In the genomic region with DNA sequence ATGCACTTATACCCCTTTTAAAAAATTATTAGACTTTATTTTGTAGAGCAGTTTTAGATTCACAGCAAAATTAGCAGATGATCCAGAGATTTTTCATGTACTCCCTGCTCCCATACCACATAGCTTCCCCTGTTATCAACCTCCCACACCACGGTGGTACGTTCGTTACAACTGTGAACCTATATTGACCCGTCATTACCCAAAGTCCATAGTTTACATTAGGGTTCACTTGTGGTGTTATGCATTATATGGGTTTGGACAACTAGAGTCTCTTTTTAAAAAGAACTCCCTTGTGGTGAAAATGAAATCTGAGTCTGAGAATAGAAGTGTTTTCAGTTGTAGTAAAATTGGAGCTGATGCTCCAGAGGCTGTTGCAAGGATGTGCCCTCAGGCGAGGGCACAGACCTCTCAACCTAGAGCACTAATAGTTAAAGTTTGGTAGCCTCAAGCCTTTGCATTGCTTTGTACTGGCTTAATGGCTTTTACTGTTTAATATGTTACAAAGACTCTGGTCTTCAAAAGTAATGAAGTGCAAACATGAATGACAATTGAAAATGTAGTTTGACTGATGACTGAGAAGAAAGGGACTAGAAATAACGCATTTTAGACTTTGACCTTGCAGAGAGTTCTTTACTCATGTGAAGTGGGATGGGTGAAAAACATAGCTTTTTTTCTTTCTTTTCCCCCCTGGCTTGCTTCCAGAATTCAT, we compare ENCODE assay signal across 24 cellular contexts. TPM values are rescaled to one million over a fixed set of nuclear protein-coding genes. Genes with fewer than 3 reads are reported as not detected.
DNase-seq lines count a peak whose midpoint lies in the region; ATAC-seq, FAIRE-seq and TF ChIP-seq lines count a peak whose summit lies in the region.
"Had no signal": no experiment of that assay in that cellular context is flagged by ENCODE, and none has a peak within 500 bp of the region (broad histone marks: within the 10 kb centered on the region; RNA-seq: fewer than 3 reads in every experiment).

No MANE protein-coding gene starts in this region.

- H3K4me3 ChIP-seq in HepG2 (replicated peaks in 1 of 3; ENCODE audit: insufficient read depth in 1 of 3, low read depth in 2 of 3, low read length in 3 of 3) (no peak overlapping the region), right lobe of liver (no peak overlapping the region)
- H3K4me3 ChIP-seq: K562, SJSA1 had no signal

- TF ChIP-seq CTCF in HepG2 (CRISPR knock-in tag; IDR thresholded peaks at IDR 0.05) (no peak), right lobe of liver (IDR thresholded peaks at IDR 0.05) (no peak), WTC11 (IDR thresholded peaks at IDR 0.05) (no peak), nephron (IDR thresholded peaks at IDR 0.05; ENCODE audit: unreplicated experiment in 3 of 3) (no peak), type B pancreatic cell (conservative IDR thresholded peaks at IDR 0.05) (no peak), foreskin keratinocyte (conservative IDR thresholded peaks at IDR 0.05) (no peak)

- peak; percentile 48 for DNase-seq in HepG2 (ENCODE audit: low spot score)
- no peak for DNase-seq in right lobe of liver
- DNase-seq in WTC11 (ENCODE audit: low spot score): no peak
- no peak for DNase-seq in type B pancreatic cell (ENCODE audit: extremely low spot score, unreplicated experiment)
- DNase-seq in GM19238 (ENCODE audit: insufficient read length, low spot score): no peak
- no peak for DNase-seq in foreskin keratinocyte
- no peak for DNase-seq in KBM-7
- DNase-seq: 8988T; AML-193; CD8-positive, alpha-beta memory T cell; DMS79; NCI-H1092 treated with DMSO at 0.1 percent for 48 hours; NCI-H146; NCI-H2029; NCI-H2171; NCI-H524 treated with DMSO at 0.1 percent for 48 hours; OCI-M1 had no signal

- H3K9me3 ChIP-seq in HepG2 (ENCODE audit: low read length) (no peaks in the 10 kb centered on the region), right lobe of liver (no peaks in the 10 kb centered on the region)
- H3K9me3 ChIP-seq: SJSA1 had no signal

- CTCF ChIA-PET in HepG2 (lab: Yijun Ruan, JAX; ENCODE audit: low intra/inter-chr PET ratio, low total read pairs) (no interaction called here), WTC11 (lab: Charles Lee) (interaction anchor here (0.7 kb wide), 1 partner anchor 11 kb away, joined by 3 read pairs; no protein-coding TSS in a partner anchor)

- H3K9me3 Mint-ChIP-seq in WTC11: no peaks in the 10 kb centered on the region
- no peaks in the 10 kb centered on the region for H3K9me3 Mint-ChIP-seq in nephron
- H3K9me3 Mint-ChIP-seq in type B pancreatic cell: no peaks in the 10 kb centered on the region
- H3K9me3 Mint-ChIP-seq: CD8-positive, alpha-beta memory T cell had no signal

- H2AFZ ChIP-seq in HepG2 (ENCODE audit: low read length): no peak overlapping the region

- H3K27ac Mint-ChIP-seq in WTC11 (no peak overlapping the region; the same call in 1 of the 2 replicates), nephron (peak overlapping the region; percentile 93 to 98 (median 94)), type B pancreatic cell (peak overlapping the region; percentile 52)
- H3K27ac Mint-ChIP-seq: CD8-positive, alpha-beta memory T cell had no signal

- WGBS in HepG2 (ENCODE audit: low lambda C conversion rate): 1% methylated on average over 6 of the region's 6 CpGs
- WGBS in right lobe of liver (ENCODE audit: insufficient coverage, low coverage, low lambda C conversion rate, missing lambda C conversion rate): 25% methylated on average over 6 of the region's 6 CpGs

- H3K36me3 ChIP-seq in HepG2 (replicated peaks in 1 of 2; ENCODE audit: control insufficient read depth in 1 of 2, insufficient read depth in 2 of 2, low read length in 2 of 2): no peaks in the 10 kb centered on the region
- no peaks in the 10 kb centered on the region for H3K36me3 ChIP-seq in right lobe of liver
- H3K36me3 ChIP-seq: SJSA1 had no signal

- intact Hi-C loops in HepG2 (cut with micrococcal nuclease; ENCODE audit: unreplicated experiment): no loop called here
- intact Hi-C loops in right lobe of liver (cut with DNase I): no loop called here

- FAIRE-seq in HepG2 (lab: Jason Lieb, UNC): no peak
- FAIRE-seq: D721Med, H1, K562, RCC 7860 had no signal

- no peaks in the 10 kb centered on the region for H3K79me2 ChIP-seq in HepG2 (ENCODE audit: insufficient read depth, low read length)

- H3K4me2 ChIP-seq in HepG2 (ENCODE audit: low read depth, low read length): no peak overlapping the region

- no peak overlapping the region for H3K27ac ChIP-seq in HepG2 (ENCODE audit: extremely low read length, insufficient read depth, low read length)
- H3K27ac ChIP-seq in right lobe of liver: no peak overlapping the region
- H3K27ac ChIP-seq in foreskin keratinocyte: no peak overlapping the region
- H3K27ac ChIP-seq: C4-2B, SJSA1 had no signal

- TF ChIP-seq RAD21 in HepG2 (CRISPR knock-in tag; IDR thresholded peaks at IDR 0.05): no peak

- BruUV-seq in HepG2 (replicated peaks; lab: Mats Ljungman, UMichigan): no TSS peak

- H3K4me1 ChIP-seq in HepG2 (ENCODE audit: insufficient read depth, low read length): peaks cover 12% of the 10 kb centered on the region
- H3K4me1 ChIP-seq in right lobe of liver: no peaks in the 10 kb centered on the region
- no peaks in the 10 kb centered on the region for H3K4me1 ChIP-seq in foreskin keratinocyte
- H3K4me1 ChIP-seq: SJSA1 had no signal

- H3K36me3 Mint-ChIP-seq in WTC11: no peaks in the 10 kb centered on the region
- no peaks in the 10 kb centered on the region for H3K36me3 Mint-ChIP-seq in nephron (ENCODE audit: low read depth)
- no peaks in the 10 kb centered on the region for H3K36me3 Mint-ChIP-seq in type B pancreatic cell
- H3K36me3 Mint-ChIP-seq: CD8-positive, alpha-beta memory T cell had no signal

- H3K27me3 Mint-ChIP-seq in WTC11 (ENCODE audit: low read depth) (no peaks in the 10 kb centered on the region), nephron (ENCODE audit: low read depth) (no peaks in the 10 kb centered on the region), type B pancreatic cell (peaks cover 4% of the 10 kb centered on the region)

- H3K27me3 ChIP-seq in HepG2 (ENCODE audit: control insufficient read depth in 1 of 2, insufficient read depth in 2 of 2, low read length in 2 of 2) (no peaks in the 10 kb centered on the region), right lobe of liver (no peaks in the 10 kb centered on the region), foreskin keratinocyte (no peaks in the 10 kb centered on the region)
- H3K27me3 ChIP-seq: SJSA1 had no signal

- in situ Hi-C loops in HepG2 (cut with HindIII; ENCODE audit: extremely low pct_ligation_motif_present, low pct_unique_long_range_greater_than_20kb) (no loop called here), KBM-7 (cut with MboI; ENCODE audit: low pct_unique_long_range_greater_than_20kb, low sequenced_read_pairs) (no loop called here)

- POLR2A ChIA-PET in HepG2 (lab: Yijun Ruan, JAX): no interaction called here
- POLR2A ChIA-PET in WTC11 (lab: Charles Lee): no interaction called here

- H3K4me1 Mint-ChIP-seq in WTC11: peaks cover 13% of the 10 kb centered on the region
- H3K4me1 Mint-ChIP-seq in nephron: peaks cover 39% of the 10 kb centered on the region
- peaks cover 9% of the 10 kb centered on the region for H3K4me1 Mint-ChIP-seq in type B pancreatic cell (ENCODE audit: unreplicated experiment)
- H3K4me1 Mint-ChIP-seq: CD8-positive, alpha-beta memory T cell had no signal

- ATAC-seq in HepG2: peak; percentile 70
- no peak for ATAC-seq in right lobe of liver
- peak; percentile 46; the same call in 1 of the 2 replicates for ATAC-seq in WTC11
- ATAC-seq in foreskin keratinocyte: no peak
- ATAC-seq: K562 had no signal

- H3K4me3 Mint-ChIP-seq in WTC11 (no peak overlapping the region), nephron (peak overlapping the region in 2 of 3 experiments; percentile 48 to 49), type B pancreatic cell (peak overlapping the region; percentile 51)

- TF ChIP-seq POLR2A in HepG2 (IDR thresholded peaks at IDR 0.05; ENCODE audit: insufficient read depth in 1 of 2, low read depth in 2 of 2, low read length in 2 of 2) (no peak), right lobe of liver (IDR thresholded peaks at IDR 0.05) (no peak)

- H3K9ac ChIP-seq in HepG2 (ENCODE audit: insufficient read depth, low read depth, low read length): no peak overlapping the region

- TF ChIP-seq EP300 in HepG2 (IDR thresholded peaks at IDR 0.05; ENCODE audit: low read depth in 2 of 2, low read length in 2 of 2): no peak; a peak in 1 of 4 replicates
- TF ChIP-seq EP300 in HepG2 (CRISPR knock-in tag; IDR thresholded peaks at IDR 0.05; ENCODE audit: borderline replicate concordance): no peak

- H4K20me1 ChIP-seq in HepG2 (ENCODE audit: insufficient read depth, low read length): no peaks in the 10 kb centered on the region

TF ChIP-seq in HepG2, 621 proteins besides CTCF, POLR2A, EP300 and RAD21 (continues in another document):
- no peak for TF ChIP-seq KDM3A (CRISPR knock-in tag; IDR thresholded peaks at IDR 0.05; ENCODE audit: low read depth)

RNA-seq across cellular contexts. Expression of gene CSTF2T, which starts 30.6 kb away (rescaled TPM):
- total RNA-seq in HepG2 (2016; rRNA removed; fragmentation: Illumina TruSeq; extraction: Trizol) (7.2 and 9.2 TPM in 2 replicates), right lobe of liver (10 to 100 TPM in 2 of 6 experiments, 1 to 10 TPM in 4; 8.0 to 12.3 (median 8.9) TPM), WTC11 (2021) (26.0 to 27.5 TPM (median 26.6 TPM) in 3 replicates), type B pancreatic cell (ENCODE audit: low replicate concordance) (23.6 and 31.6 TPM in 2 replicates), foreskin keratinocyte (16.7 and 17.4 TPM in 2 replicates)
- total RNA-seq in HepG2 (2016; cell fraction: cytosol; rRNA removed; fragmentation: Illumina TruSeq; extraction: Trizol; ENCODE audit: low read depth): 0.40 and 0.71 TPM in 2 replicates
- total RNA-seq in HepG2 (2016; cell fraction: insoluble cytoplasmic fraction; rRNA removed; fragmentation: Illumina TruSeq; extraction: Trizol): 7.5 and 8.0 TPM in 2 replicates
- 1.9 TPM in 2 replicates for total RNA-seq in HepG2 (2016; cell fraction: membrane; rRNA removed; fragmentation: Illumina TruSeq; extraction: Trizol)
- 4.9 and 5.7 TPM in 2 replicates for total RNA-seq in HepG2 (2016; cell fraction: nucleus; rRNA removed; fragmentation: Illumina TruSeq; extraction: Trizol)
- polyA plus RNA-seq in HepG2 (2011; rRNA removed) (1.4 and 1.8 TPM in 2 replicates), foreskin keratinocyte (9.5 and 10.0 TPM in 2 replicates)
- polyA plus RNA-seq in HepG2 (2011; cell fraction: cytosol; rRNA removed): 0.64 and 0.95 TPM in 2 replicates
- 1.1 and 1.8 TPM in 2 replicates for polyA plus RNA-seq in HepG2 (2011; cell fraction: nucleus; rRNA removed)
- polyA plus RNA-seq in HepG2 (2012): 2.3 and 3.6 TPM in 2 replicates
- 0.29 and 0.33 TPM in 2 replicates for polyA plus RNA-seq in HepG2 (2016; cell fraction: cytosol; fragmentation: Illumina TruSeq; extraction: Trizol; ENCODE audit: low read depth)
- polyA plus RNA-seq in HepG2 (2016; cell fraction: insoluble cytoplasmic fraction; fragmentation: Illumina TruSeq; extraction: Trizol; ENCODE audit: low read depth): 6.6 and 6.8 TPM in 2 replicates
- polyA plus RNA-seq in HepG2 (2016; cell fraction: membrane; fragmentation: Illumina TruSeq; extraction: Trizol; ENCODE audit: low read depth): 0.68 and 0.99 TPM in 2 replicates
- polyA plus RNA-seq in HepG2 (2016; cell fraction: nucleus; fragmentation: Illumina TruSeq; extraction: Trizol; ENCODE audit: insufficient read depth, low read depth): 4.8 and 5.0 TPM in 2 replicates
- polyA minus RNA-seq in HepG2 (2011; rRNA and poly(A)+ RNA removed; ENCODE audit: low replicate concordance): 2.3 and 13.1 TPM in 2 replicates
- polyA minus RNA-seq in HepG2 (2011; cell fraction: cytosol; rRNA and poly(A)+ RNA removed): 1.1 and 1.6 TPM in 2 replicates
- polyA minus RNA-seq in HepG2 (2011; cell fraction: nucleus; rRNA and poly(A)+ RNA removed): 5.4 and 5.7 TPM in 2 replicates

Comparison
In these comparisons a context has a peak if more than half of its experiments do, and no peak if none do; other contexts are left out.
1. ATAC-seq: peak in HepG2 (single experiment) and WTC11 (single experiment); none in right lobe of liver (0 of 4) and foreskin keratinocyte (single experiment).